ENCODE assay signal across 8 cellular contexts in genomic region chr6:108168501-108168979, GRCh38. TPM values are rescaled to one million over a fixed set of nuclear protein-coding genes. Genes with fewer than 3 reads are reported as not detected.
DNase-seq lines count a peak whose midpoint lies in the region; ATAC-seq and TF ChIP-seq lines count a peak whose summit lies in the region.

No MANE protein-coding gene starts in this region.

- no peak overlapping the region for H3K27ac Mint-ChIP-seq in progenitor cell of endocrine pancreas

- peaks cover 7% of the 10 kb centered on the region; the same call in 1 of the 2 replicates for H3K4me1 ChIP-seq in ES-I3 (ENCODE audit: insufficient read depth, low read length)
- no peaks in the 10 kb centered on the region for H3K4me1 ChIP-seq in RWPE2 (ENCODE audit: insufficient read depth, poor library complexity, severe bottlenecking)

- peak overlapping the region; percentile 29; the same call in 1 of the 2 replicates for H3K9ac ChIP-seq in ES-I3 (ENCODE audit: low read depth, low read length)

- TF ChIP-seq CTCF in RWPE2 (IDR thresholded peaks at IDR 0.05; ENCODE audit: poor library complexity, severe bottlenecking) (peak; percentile 23), progenitor cell of endocrine pancreas (IDR thresholded peaks at IDR 0.05; ENCODE audit: unreplicated experiment) (peak; percentile 48)

- no peaks in the 10 kb centered on the region for H3K9me3 ChIP-seq in ES-I3 (ENCODE audit: control insufficient read depth, insufficient read depth, low read length)
- H3K9me3 ChIP-seq in RWPE2 (ENCODE audit: severe bottlenecking): no peaks in the 10 kb centered on the region

- H3K4me3 Mint-ChIP-seq in progenitor cell of endocrine pancreas (ENCODE audit: low read depth): no peak overlapping the region

- peaks cover 11% of the 10 kb centered on the region for H3K4me1 Mint-ChIP-seq in progenitor cell of endocrine pancreas (ENCODE audit: low read depth)

- H3K9me3 Mint-ChIP-seq in progenitor cell of endocrine pancreas (ENCODE audit: low read depth): no peaks in the 10 kb centered on the region

- no peaks in the 10 kb centered on the region for H3K36me3 Mint-ChIP-seq in progenitor cell of endocrine pancreas (ENCODE audit: insufficient read depth)

- H3K27me3 ChIP-seq in RWPE2 (ENCODE audit: insufficient read depth, poor library complexity, severe bottlenecking): peaks cover 100% of the 10 kb centered on the region

- no peak overlapping the region for H3K4me3 ChIP-seq in RWPE2 (ENCODE audit: severe bottlenecking)

- H3K36me3 ChIP-seq in ES-I3 (ENCODE audit: insufficient read depth, low read length) (no peaks in the 10 kb centered on the region), RWPE2 (ENCODE audit: low read depth) (no peaks in the 10 kb centered on the region)

- peaks cover 90% of the 10 kb centered on the region for H3K27me3 Mint-ChIP-seq in progenitor cell of endocrine pancreas

- DNase-seq in RWPE2 (ENCODE audit: low spot score): peak; percentile 56
- DNase-seq in Right ventricle myocardium superior: peak; percentile 59
- DNase-seq in progenitor cell of endocrine pancreas (ENCODE audit: low spot score, unreplicated experiment): no peak
- DNase-seq in NCI-H1092 (lab: John Stamatoyannopoulos, UW): no peak
- no peak for DNase-seq in epidermal melanocyte (ENCODE audit: insufficient read length, low spot score)

- no peak overlapping the region for H3K27ac ChIP-seq in RWPE2 (ENCODE audit: poor library complexity, severe bottlenecking)

- ATAC-seq in RWPE2 (ENCODE audit: low read depth): peak; percentile 30; the same call in 1 of the 3 replicates
- ATAC-seq in Right ventricle myocardium superior (ENCODE audit: poor library complexity): peak; percentile 77
- no peak for ATAC-seq in HG03354 (IDR thresholded peaks at IDR 0.05; ENCODE audit: poor library complexity, severe bottlenecking, unreplicated experiment)
- ATAC-seq in HG02981 (IDR thresholded peaks at IDR 0.05; ENCODE audit: unreplicated experiment): no peak

- intact Hi-C loops in Right ventricle myocardium superior (cut with DNase I): no loop called here

RNA-seq across cellular contexts. Expression of gene NR2E1, which starts 2.7 kb away (rescaled TPM):
- total RNA-seq in Right ventricle myocardium superior (not detected), progenitor cell of endocrine pancreas (not detected in 2 replicates)

Comparison
In these comparisons a context has a peak if more than half of its experiments do, and no peak if none do; other contexts are left out.
1. ATAC-seq: peak in RWPE2 (single experiment) and Right ventricle myocardium superior (single experiment); none in HG03354 (single experiment) and HG02981 (single experiment).
2. DNase-seq: peak in RWPE2 (single experiment) and Right ventricle myocardium superior (single experiment); none in progenitor cell of endocrine pancreas (single experiment), NCI-H1092 (single experiment) and epidermal melanocyte (single experiment).